ENCODE assay signal across 17 cellular contexts in genomic region chr7:2662273-2663120, GRCh38. TPM values are rescaled to one million over a fixed set of nuclear protein-coding genes. Genes with fewer than 3 reads are reported as not detected.
"Had no signal": no experiment of that assay in that cellular context is flagged by ENCODE, and none has a peak within 500 bp of the region (broad histone marks: within the 10 kb centered on the region; RNA-seq: fewer than 3 reads in every experiment).

No MANE protein-coding gene starts in this region.

- H3K27me3 ChIP-seq: gastroesophageal sphincter, sigmoid colon, testis had no signal

- H3K9me3 ChIP-seq: gastroesophageal sphincter, sigmoid colon, testis had no signal

- H3K27ac ChIP-seq: epithelial cell of prostate, sigmoid colon had no signal

- ATAC-seq: activated CD4-positive, CD25-positive, alpha-beta regulatory T cell treated with anti-CD3 and anti-CD28 coated beads, Interleukin-2, amount 50 U/mL, for 24 hours; naive thymus-derived CD4-positive, alpha-beta T cell had no signal

- DNase-seq: activated CD4-positive, alpha-beta T cell treated with anti-CD3 and anti-CD28 coated beads, Interleukin-2, amount 50 U/mL, for 48 hours; activated gamma-delta T cell treated with Interleukin-2 at 50 U/mL for 16 hours; activated naive CD8-positive, alpha-beta T cell treated with anti-CD3 and anti-CD28 coated beads for 36 hours; activated T-cell treated with anti-CD3 and anti-CD28 coated beads, Interleukin-2, amount 50 U/mL, for 48 hours; effector CD8-positive, alpha-beta T cell; naive thymus-derived CD4-positive, alpha-beta T cell; stimulated activated CD4-positive, alpha-beta T cell treated with anti-CD3 and anti-CD28 coated beads, Interleukin-4, amount 100 ng/mL, for 1 hour; stimulated activated CD8-positive, alpha-beta memory T cell treated with anti-CD3 and anti-CD28 coated beads, Interleukin-4, amount 100 ng/mL, for 48 hours had no signal

- FAIRE-seq: bronchial epithelial cell, colon, keratinocyte had no signal

- H3K4me3 ChIP-seq: gastroesophageal sphincter, sigmoid colon, testis had no signal

RNA-seq across cellular contexts. Expression of gene AMZ1, which starts 25.5 kb away (rescaled TPM):
- total RNA-seq: bronchial epithelial cell, lung microvascular endothelial cell had no signal
